8 cellular contexts compared by ENCODE assay signal in the genomic region with DNA sequence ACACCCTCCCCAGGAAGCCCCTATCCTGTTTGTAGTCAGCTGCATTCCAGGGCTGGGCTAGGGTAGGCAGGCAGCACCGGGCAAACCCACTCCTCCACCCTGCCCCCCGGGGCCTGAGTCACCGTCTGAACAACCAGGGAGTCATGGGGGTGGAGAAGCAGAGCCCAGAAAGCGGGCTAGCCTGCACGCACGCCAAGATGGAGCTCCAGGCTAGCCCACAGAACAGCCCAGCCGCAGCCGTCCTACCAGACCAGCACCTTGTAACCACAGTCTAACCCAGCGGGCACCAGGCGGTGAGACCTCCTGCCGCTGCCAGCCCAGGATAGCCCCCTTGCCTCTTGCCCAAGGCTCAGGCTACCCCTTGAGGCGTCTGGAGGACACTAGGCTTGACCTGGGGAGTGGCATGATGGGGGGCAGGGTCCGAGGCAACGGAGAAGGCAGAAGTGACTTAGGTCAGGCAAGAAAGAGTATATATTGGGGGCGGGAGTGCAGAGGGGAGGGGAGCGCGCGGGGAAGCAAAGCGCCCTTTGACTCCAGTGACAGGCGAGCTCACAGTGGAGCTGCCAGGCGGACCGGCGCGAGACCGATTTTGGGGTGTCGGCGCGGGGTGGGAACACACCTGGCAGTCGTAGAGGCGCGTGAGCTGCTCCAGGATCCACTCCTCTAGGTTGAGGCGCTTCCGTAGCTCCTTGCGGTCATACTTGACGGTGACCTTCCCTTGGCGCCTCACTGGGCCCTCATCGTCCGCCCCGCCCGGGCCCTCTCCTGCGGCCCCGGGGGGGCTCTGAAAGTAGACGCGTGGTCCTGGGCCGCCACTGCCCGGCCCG. TPM values are rescaled to one million over a fixed set of nuclear protein-coding genes. Genes with fewer than 3 reads are reported as not detected.
DNase-seq lines count a peak whose midpoint lies in the region; ATAC-seq and TF ChIP-seq lines count a peak whose summit lies in the region.

No MANE protein-coding gene starts in this region.

- H3K27ac ChIP-seq in Karpas-422 (ENCODE audit: low read length): peak overlapping the region; percentile 88
- peak overlapping the region; percentile 73 to 84 for H3K27ac ChIP-seq in breast epithelium
- H3K27ac ChIP-seq in layer of hippocampus (ENCODE audit: low read depth, low read length): peak overlapping the region; percentile 38

- intact Hi-C loops in breast epithelium (cut with DNase I; ENCODE audit: low total_unique reads): no loop called here

- no peaks in the 10 kb centered on the region for H3K9me2 ChIP-seq in Karpas-422 (replicated peaks; ENCODE audit: insufficient read depth, low read length)

- TF ChIP-seq CTCF in breast epithelium (IDR thresholded peaks at IDR 0.05): no peak

- peaks cover 30% of the 10 kb centered on the region for H3K79me2 ChIP-seq in Karpas-422 (ENCODE audit: low read length)

- no peaks in the 10 kb centered on the region for H3K27me3 ChIP-seq in Karpas-422 (ENCODE audit: low read length)
- no peaks in the 10 kb centered on the region for H3K27me3 ChIP-seq in breast epithelium
- H3K27me3 ChIP-seq in layer of hippocampus (ENCODE audit: control insufficient read depth, insufficient read depth, low read length): no peaks in the 10 kb centered on the region

- H3K9ac ChIP-seq in Karpas-422 (ENCODE audit: low read length): peak overlapping the region; percentile 96

- H3K9me3 ChIP-seq in Karpas-422 (ENCODE audit: low read length): no peaks in the 10 kb centered on the region
- H3K9me3 ChIP-seq in breast epithelium: no peaks in the 10 kb centered on the region

- H3K4me1 ChIP-seq in Karpas-422 (ENCODE audit: low read length) (peaks cover 53% of the 10 kb centered on the region), breast epithelium (peaks cover 6 to 12% of the 10 kb centered on the region in 2 donors)

- H3K4me3 ChIP-seq in Karpas-422 (ENCODE audit: low read length) (peak overlapping the region; percentile 97), breast epithelium (peak overlapping the region; percentile 71 to 91 (median 76))

- peak overlapping the region; percentile 88 for H3K4me2 ChIP-seq in Karpas-422 (ENCODE audit: low read depth, low read length, poor library complexity, severe bottlenecking)

- peaks cover 6% of the 10 kb centered on the region; the same call in 1 of the 2 replicates for H4K20me1 ChIP-seq in Karpas-422 (ENCODE audit: insufficient read depth, low read depth, low read length)

- H3K36me3 ChIP-seq in Karpas-422 (ENCODE audit: insufficient read depth, low read length) (peaks cover 4% of the 10 kb centered on the region; the same call in 1 of the 2 replicates), breast epithelium (no peaks in the 10 kb centered on the region)

- no peak for TF ChIP-seq POLR2A in breast epithelium (IDR thresholded peaks at IDR 0.05)

- no peak overlapping the region for H2AFZ ChIP-seq in Karpas-422 (ENCODE audit: low read length)

- in situ Hi-C loops in Caki2 (cut with HindIII; ENCODE audit: low pct_unique_long_range_greater_than_20kb, low sequenced_read_pairs): no loop called here

- ATAC-seq in GM21515 (IDR thresholded peaks at IDR 0.05; ENCODE audit: unreplicated experiment) (no peak), GM18868 (IDR thresholded peaks at IDR 0.05; ENCODE audit: unreplicated experiment) (no peak)

- DNase-seq in Caki2 (ENCODE audit: low read depth) (peak; percentile 82), Karpas-422 (peak; percentile 86), UCSD-AML1 (lab: John Stamatoyannopoulos, UW; ENCODE audit: unreplicated experiment) (peak; percentile 59), breast epithelium (ENCODE audit: low spot score in 2 of 2) (peak; percentile 69 to 70)
- peak; percentile 68 to 69 for DNase-seq in stimulated activated CD4-positive, alpha-beta T cell treated with anti-CD3 and anti-CD28 coated beads, Interleukin-2, amount 100 ng/mL, for 48 hours

RNA-seq across cellular contexts. Expression of a gene that starts 0.7 kb away (rescaled TPM):
- 413 and 431 TPM in 2 replicates for total RNA-seq in Caki2 (2014; rRNA removed; shearing (Covaris generic); ENCODE audit: low replicate concordance)
- total RNA-seq in Karpas-422 (2014; rRNA removed; shearing (Covaris generic); ENCODE audit: low replicate concordance): 111 and 256 TPM in 2 replicates
- total RNA-seq in breast epithelium: 100 to 1,000 TPM in 1 of 3 donors, 10 to 100 TPM in 2; 63.0 to 101 (median 64.7) TPM

RNA-seq across cellular contexts. Expression of a gene that starts 5.1 kb away (rescaled TPM):
- 24.2 and 46.1 TPM in 2 replicates for total RNA-seq in Caki2 (2014; rRNA removed; shearing (Covaris generic); ENCODE audit: low replicate concordance)
- total RNA-seq in Karpas-422 (2014; rRNA removed; shearing (Covaris generic); ENCODE audit: low replicate concordance): 27.8 and 73.4 TPM in 2 replicates
- total RNA-seq in breast epithelium: 10 to 100 TPM; 51.4 to 77.3 (median 54.6) TPM

RNA-seq across cellular contexts. Expression of a gene that starts 5.3 kb away (rescaled TPM):
- total RNA-seq in Caki2 (2014; rRNA removed; shearing (Covaris generic); ENCODE audit: low replicate concordance): 16.5 and 18.6 TPM in 2 replicates
- total RNA-seq in Karpas-422 (2014; rRNA removed; shearing (Covaris generic); ENCODE audit: low replicate concordance): 5.7 and 12.7 TPM in 2 replicates
- 10 to 100 TPM; 15.5 to 20.5 (median 19.0) TPM for total RNA-seq in breast epithelium

RNA-seq across cellular contexts. Expression of a gene that starts 11.6 kb away (rescaled TPM):
- 52.8 and 66.2 TPM in 2 replicates for total RNA-seq in Caki2 (2014; rRNA removed; shearing (Covaris generic); ENCODE audit: low replicate concordance)
- total RNA-seq in Karpas-422 (2014; rRNA removed; shearing (Covaris generic); ENCODE audit: low replicate concordance): 43.4 and 67.9 TPM in 2 replicates
- 100 to 1,000 TPM in 1 of 3 donors, 10 to 100 TPM in 2; 45.1 to 223 (median 53.4) TPM for total RNA-seq in breast epithelium

RNA-seq across cellular contexts. Expression of a gene that starts 15.7 kb away (rescaled TPM):
- 14.2 and 30.3 TPM in 2 replicates for total RNA-seq in Caki2 (2014; rRNA removed; shearing (Covaris generic); ENCODE audit: low replicate concordance)
- total RNA-seq in Karpas-422 (2014; rRNA removed; shearing (Covaris generic); ENCODE audit: low replicate concordance): 32.0 and 51.0 TPM in 2 replicates
- total RNA-seq in breast epithelium: 10 to 100 TPM; 23.6 to 33.5 (median 32.6) TPM

Comparison
In these comparisons a context has a peak if more than half of its experiments do, and no peak if none do; other contexts are left out.
1. H3K27ac ChIP-seq: peak in every context shown above with its lines; median percentile 88 in Karpas-422; 78 in breast epithelium; 38 in layer of hippocampus.